ENCODE assay signal across 8 cellular contexts in genomic region chr1:201954263-201955008, GRCh38. TPM values are rescaled to one million over a fixed set of nuclear protein-coding genes. Genes with fewer than 3 reads are reported as not detected.
DNase-seq lines count a peak whose midpoint lies in the region; ATAC-seq and TF ChIP-seq lines count a peak whose summit lies in the region.

No MANE protein-coding gene starts in this region.

- intact Hi-C loops in upper lobe of right lung (cut with DNase I), result no loop called here

- H3K27ac Mint-ChIP-seq in mesothelial cell of epicardium, result peak overlapping the region; percentile 92

- peaks cover 9% of the 10 kb centered on the region for H3K36me3 Mint-ChIP-seq in mesothelial cell of epicardium

- peaks cover 16% of the 10 kb centered on the region for H3K4me1 Mint-ChIP-seq in mesothelial cell of epicardium

- peaks cover 13% of the 10 kb centered on the region for H3K4me1 ChIP-seq in upper lobe of right lung

- H3K36me3 ChIP-seq in brain microvascular endothelial cell (replicated peaks), result peaks cover 19% of the 10 kb centered on the region
- H3K36me3 ChIP-seq in upper lobe of right lung, result peaks cover 23% of the 10 kb centered on the region

- H3K9me3 Mint-ChIP-seq in mesothelial cell of epicardium, result no peaks in the 10 kb centered on the region

- H3K4me3 Mint-ChIP-seq in mesothelial cell of epicardium, result peak overlapping the region; percentile 98

- DNase-seq in activated T-cell treated with anti-CD3 and anti-CD28 coated beads, Interleukin-2, amount 50 U/mL, for 1 hour, result peak; percentile 30
- DNase-seq in activated T-cell treated with anti-CD3 and anti-CD28 coated beads for 4 hours, result no peak
- no peak for DNase-seq in brain microvascular endothelial cell
- DNase-seq in mesothelial cell of epicardium (ENCODE audit: low spot score in 2 of 2, unreplicated experiment in 2 of 2), result no peak
- DNase-seq in upper lobe of right lung, result no peak
- no peak for DNase-seq in SHP77 treated with DMSO at 0.1 percent for 48 hours (lab: John Stamatoyannopoulos, UW)

- no peak for TF ChIP-seq CTCF in brain microvascular endothelial cell (IDR thresholded peaks at IDR 0.05; ENCODE audit: low read depth, low read length, missing control alignments)
- no peak for TF ChIP-seq CTCF in mesothelial cell of epicardium (IDR thresholded peaks at IDR 0.05; ENCODE audit: unreplicated experiment)
- TF ChIP-seq CTCF in upper lobe of right lung (IDR thresholded peaks at IDR 0.05), result no peak

- no peak for ATAC-seq in upper lobe of right lung
- no peak for ATAC-seq in HG03442 (IDR thresholded peaks at IDR 0.05; ENCODE audit: unreplicated experiment)
- ATAC-seq in GM21825 (IDR thresholded peaks at IDR 0.05; ENCODE audit: unreplicated experiment), result no peak

- H3K4me3 ChIP-seq in brain microvascular endothelial cell (ENCODE audit: low read depth, low read length) (peak overlapping the region; percentile 100), upper lobe of right lung (peak overlapping the region; percentile 96)

- H3K27me3 ChIP-seq in brain microvascular endothelial cell (replicated peaks) (no peaks in the 10 kb centered on the region), upper lobe of right lung (no peaks in the 10 kb centered on the region)

- H3K27me3 Mint-ChIP-seq in mesothelial cell of epicardium (ENCODE audit: low read depth), result no peaks in the 10 kb centered on the region

- H3K9me3 ChIP-seq in upper lobe of right lung, result no peaks in the 10 kb centered on the region

- H3K27ac ChIP-seq in brain microvascular endothelial cell, result peak overlapping the region; percentile 88
- peak overlapping the region; percentile 86 for H3K27ac ChIP-seq in upper lobe of right lung

- in situ Hi-C loops in brain microvascular endothelial cell (cut with HindIII; ENCODE audit: low pct_ligation_motif_present, low sequenced_read_pairs), result no loop called here

RNA-seq across cellular contexts. Expression of gene TIMM17A, which starts 0.9 kb away (rescaled TPM):
- total RNA-seq in mesothelial cell of epicardium (42.6 to 46.5 TPM (median 46.3 TPM) in 3 replicates), upper lobe of right lung (33.9 TPM)

RNA-seq across cellular contexts. Expression of gene LMOD1, which starts 8.1 kb away (rescaled TPM):
- 4.8 to 5.6 TPM (median 5.4 TPM) in 3 replicates for total RNA-seq in mesothelial cell of epicardium
- total RNA-seq in upper lobe of right lung, result 38.3 TPM

RNA-seq across cellular contexts. Expression of gene RNPEP, which starts 28.0 kb away (rescaled TPM):
- total RNA-seq in mesothelial cell of epicardium, result 76.6 to 84.3 TPM (median 79.3 TPM) in 3 replicates
- total RNA-seq in upper lobe of right lung, result 61.7 TPM

RNA-seq across cellular contexts. Expression of gene ELF3, which starts 56.0 kb away (rescaled TPM):
- total RNA-seq in mesothelial cell of epicardium, result 111 to 112 TPM (median 112 TPM) in 3 replicates
- 62.9 TPM for total RNA-seq in upper lobe of right lung
